In the genomic region with DNA sequence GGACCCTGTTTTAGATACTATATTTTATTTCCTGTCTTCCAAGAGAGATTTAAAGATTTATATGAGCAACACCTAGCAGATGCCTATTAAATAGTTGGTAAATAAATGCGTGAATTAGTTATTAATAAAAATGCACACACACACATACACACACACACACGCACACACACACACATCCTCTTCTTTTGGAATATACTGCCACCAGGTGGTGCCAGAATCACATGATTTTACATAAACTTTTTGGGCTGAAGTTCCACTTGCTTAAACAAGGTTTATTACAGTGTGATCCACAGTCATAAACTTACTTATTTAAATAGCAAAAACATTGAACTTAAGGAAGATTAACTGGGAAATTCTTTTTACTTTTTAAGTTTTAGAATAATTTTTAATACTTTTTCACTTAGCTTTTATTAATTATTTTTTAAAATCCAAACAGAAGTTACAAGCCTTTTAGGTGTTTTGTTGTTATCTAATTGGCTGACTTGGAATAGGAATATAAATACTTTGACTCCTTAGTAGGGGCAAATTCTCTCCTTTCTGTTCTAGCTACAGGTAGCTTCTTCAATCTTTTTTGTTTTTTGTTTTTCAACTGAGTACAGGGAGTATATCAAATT, we compare ENCODE assay signal across 8 cellular contexts. TPM values are rescaled to one million over a fixed set of nuclear protein-coding genes. Genes with fewer than 3 reads are reported as not detected.
DNase-seq lines count a peak whose midpoint lies in the region; ATAC-seq, FAIRE-seq and TF ChIP-seq lines count a peak whose summit lies in the region.

No MANE protein-coding gene starts in this region.

- H4K91ac ChIP-seq in mesenchymal stem cell (ENCODE audit: low read length) = no peak overlapping the region

- TF ChIP-seq CTCF in heart left ventricle (IDR thresholded peaks at IDR 0.05) = peak; percentile 33 to 63 (median 44)
- peak in 1 of 2 donors; percentile 64 for TF ChIP-seq CTCF in right atrium auricular region (IDR thresholded peaks at IDR 0.05)
- peak; percentile 44 for TF ChIP-seq CTCF in MM.1S (IDR thresholded peaks at IDR 0.05; ENCODE audit: low read length)

- no peaks in the 10 kb centered on the region for H3F3A ChIP-seq in MM.1S (ENCODE audit: insufficient read depth, low read length)

- DNase-seq in heart left ventricle = peak in 3 of 5 donors; percentile 52 to 64 (median 60)
- DNase-seq in right atrium auricular region (ENCODE audit: low spot score) = no peak
- peak; percentile 60 for DNase-seq in MM.1S
- peak; percentile 79 for DNase-seq in SW480 (ENCODE audit: low spot score)
- DNase-seq in mesenchymal stem cell = peak; percentile 85

- no peaks in the 10 kb centered on the region for H3K27me3 ChIP-seq in heart left ventricle
- no peaks in the 10 kb centered on the region for H3K27me3 ChIP-seq in right atrium auricular region
- H3K27me3 ChIP-seq in MM.1S (replicated peaks; ENCODE audit: insufficient read depth, low read length) = no peaks in the 10 kb centered on the region
- no peaks in the 10 kb centered on the region for H3K27me3 ChIP-seq in mesenchymal stem cell (ENCODE audit: control insufficient read depth in 1 of 2, insufficient read depth in 1 of 2, low read length in 2 of 2)

- H2BK12ac ChIP-seq in mesenchymal stem cell (ENCODE audit: low read length in 2 of 2) = no peak overlapping the region

- peaks cover 0 to 12% (median 0%) of the 10 kb centered on the region in 9 donors for H3K36me3 ChIP-seq in heart left ventricle
- no peaks in the 10 kb centered on the region for H3K36me3 ChIP-seq in right atrium auricular region
- H3K36me3 ChIP-seq in MM.1S (replicated peaks; ENCODE audit: insufficient read depth, low read length) = no peaks in the 10 kb centered on the region
- H3K36me3 ChIP-seq in mesenchymal stem cell (ENCODE audit: control insufficient read depth in 1 of 2, insufficient read depth in 2 of 2, low read depth in 1 of 2, low read length in 2 of 2) = peaks cover 0 to 3% of the 10 kb centered on the region in 2 experiments

- no peaks in the 10 kb centered on the region for H3K4me1 ChIP-seq in heart left ventricle
- no peaks in the 10 kb centered on the region for H3K4me1 ChIP-seq in right atrium auricular region
- H3K4me1 ChIP-seq in MM.1S (ENCODE audit: low read length) = no peaks in the 10 kb centered on the region
- H3K4me1 ChIP-seq in mesenchymal stem cell (ENCODE audit: control insufficient read depth, insufficient read depth, low read depth, low read length) = no peaks in the 10 kb centered on the region

- H3K14ac ChIP-seq in mesenchymal stem cell (ENCODE audit: low read length in 2 of 2) = no peak overlapping the region

- H3K18ac ChIP-seq in mesenchymal stem cell (ENCODE audit: low read depth in 1 of 2, low read length in 2 of 2) = no peak overlapping the region

- H3K23ac ChIP-seq in mesenchymal stem cell (ENCODE audit: low read length in 2 of 2) = no peak overlapping the region

- H3K79me2 ChIP-seq in MM.1S (ENCODE audit: low read length) = no peaks in the 10 kb centered on the region

- FAIRE-seq in colon (lab: Jason Lieb, UNC) = peak; percentile 94

- no peak overlapping the region for H2AK5ac ChIP-seq in mesenchymal stem cell (ENCODE audit: low read length, severe bottlenecking)

- H3K27ac ChIP-seq in heart left ventricle (no peak overlapping the region), right atrium auricular region (no peak overlapping the region), MM.1S (ENCODE audit: low read length) (no peak overlapping the region), mesenchymal stem cell (ENCODE audit: low read length, poor library complexity, severe bottlenecking) (no peak overlapping the region)

- H3K4me2 ChIP-seq in MM.1S (ENCODE audit: low read depth, low read length) (no peak overlapping the region), mesenchymal stem cell (ENCODE audit: low read length, poor library complexity, severe bottlenecking) (no peak overlapping the region)

- H3K9ac ChIP-seq in MM.1S (ENCODE audit: low read length) (no peak overlapping the region), mesenchymal stem cell (ENCODE audit: low read length) (no peak overlapping the region)

- no peak overlapping the region for H2BK120ac ChIP-seq in mesenchymal stem cell (ENCODE audit: low read depth, low read length)

- no peak overlapping the region for H3K4me3 ChIP-seq in heart left ventricle
- no peak overlapping the region for H3K4me3 ChIP-seq in right atrium auricular region
- no peak overlapping the region for H3K4me3 ChIP-seq in MM.1S (ENCODE audit: low read length)
- H3K4me3 ChIP-seq in mesenchymal stem cell (ENCODE audit: insufficient read depth in 1 of 2, low read depth in 1 of 2, low read length in 2 of 2) = no peak overlapping the region

- H3K9me3 ChIP-seq in heart left ventricle = no peaks in the 10 kb centered on the region
- H3K9me3 ChIP-seq in right atrium auricular region = no peaks in the 10 kb centered on the region
- no peaks in the 10 kb centered on the region for H3K9me3 ChIP-seq in MM.1S (replicated peaks; ENCODE audit: insufficient read depth, low read length)
- no peaks in the 10 kb centered on the region for H3K9me3 ChIP-seq in mesenchymal stem cell (ENCODE audit: control insufficient read depth, low read length)

- H3K9me2 ChIP-seq in MM.1S (replicated peaks; ENCODE audit: insufficient read depth, low read length) = no peaks in the 10 kb centered on the region

- intact Hi-C loops in heart left ventricle (cut with DNase I) = loop anchor here in 8 of 10 donors (2.0 to 10.0 kb wide), 6 partner anchors 980 to 1008 kb away; no protein-coding TSS in a partner anchor

- no peak overlapping the region for H3K4ac ChIP-seq in mesenchymal stem cell (ENCODE audit: low read depth in 1 of 2, low read length in 2 of 2)

- H4K20me1 ChIP-seq in MM.1S (ENCODE audit: insufficient read depth, low read length) = no peaks in the 10 kb centered on the region

- H3K79me1 ChIP-seq in mesenchymal stem cell (replicated peaks; ENCODE audit: low read length, poor library complexity, severe bottlenecking) = no peaks in the 10 kb centered on the region

- WGBS in heart left ventricle, 4 donors = 29 to 44% (median 40%) methylated on average over 2 of the region's 2 CpGs
- 51% methylated on average over 2 of the region's 2 CpGs for WGBS in mesenchymal stem cell

- H2BK5ac ChIP-seq in mesenchymal stem cell (ENCODE audit: low read depth, low read length, poor library complexity, severe bottlenecking) = no peak overlapping the region

- H2BK15ac ChIP-seq in mesenchymal stem cell (ENCODE audit: low read depth, poor library complexity, severe bottlenecking) = no peak overlapping the region

- H2AFZ ChIP-seq in MM.1S (ENCODE audit: low read length) = no peak overlapping the region
- no peak overlapping the region for H2AFZ ChIP-seq in mesenchymal stem cell (ENCODE audit: low read depth, low read length)

- no peak overlapping the region for H4K8ac ChIP-seq in mesenchymal stem cell (ENCODE audit: low read length)

- no peak for TF ChIP-seq POLR2A in heart left ventricle (IDR thresholded peaks at IDR 0.05)

- ATAC-seq in heart left ventricle (peak in 1 of 4 donors; percentile 41), GM19452 (IDR thresholded peaks at IDR 0.05; ENCODE audit: unreplicated experiment) (no peak), GM21825 (IDR thresholded peaks at IDR 0.05; ENCODE audit: unreplicated experiment) (no peak)

RNA-seq across cellular contexts. Expression of a gene that starts 17.5 kb away (rescaled TPM):
- total RNA-seq in heart left ventricle (10 to 100 TPM in 2 of 9 donors, 1 to 10 TPM in 7; 1.5 to 11.3 (median 3.8) TPM), right atrium auricular region (1 to 10 TPM; 1.2 to 1.5 TPM)
- 1 to 10 TPM; 1.3 TPM for polyA plus RNA-seq in heart left ventricle
- 2.4 TPM for polyA plus RNA-seq in mesenchymal stem cell (2013, experiment 1 of 2)
- polyA plus RNA-seq in mesenchymal stem cell (2013, experiment 2 of 2) = 2.4 TPM

RNA-seq across cellular contexts. Expression of a gene that starts 20.7 kb away (rescaled TPM):
- total RNA-seq in heart left ventricle (10 to 100 TPM in 8 of 9 donors, 1 to 10 TPM in 1; 8.5 to 24.1 (median 18.8) TPM), right atrium auricular region (10 to 100 TPM; 10.5 to 11.8 TPM)
- 1 to 10 TPM; 5.1 to 7.5 TPM for polyA plus RNA-seq in heart left ventricle
- polyA plus RNA-seq in mesenchymal stem cell (2013, experiment 1 of 2) = 11.4 TPM
- polyA plus RNA-seq in mesenchymal stem cell (2013, experiment 2 of 2) = 9.5 TPM
